In genomic region chr10:38025283-38025682, GRCh38 we compare ENCODE assay signal across 9 cellular contexts. TPM values are rescaled to one million over a fixed set of nuclear protein-coding genes. Genes with fewer than 3 reads are reported as not detected.
DNase-seq lines count a peak whose midpoint lies in the region; ATAC-seq and TF ChIP-seq lines count a peak whose summit lies in the region.
"Had no signal": no experiment of that assay in that cellular context is flagged by ENCODE, and none has a peak within 500 bp of the region (broad histone marks: within the 10 kb centered on the region; RNA-seq: fewer than 3 reads in every experiment).

No MANE protein-coding gene starts in this region.

- intact Hi-C loops in mucosa of descending colon (cut with DNase I, micrococcal nuclease): no loop called here

- H3K4me3 ChIP-seq in mucosa of descending colon: no peak overlapping the region

- DNase-seq in Kasumi-1 (lab: John Stamatoyannopoulos, UW) (peak; percentile 63 to 70), mucosa of descending colon (no peak), inferior parietal cortex (ENCODE audit: extremely low spot score) (no peak), SK-N-DZ (ENCODE audit: low spot score) (no peak), glomerular visceral epithelial cell (ENCODE audit: extremely low spot score) (no peak)
- DNase-seq: NCI-H774 had no signal

- no peaks in the 10 kb centered on the region for H3K9me3 ChIP-seq in mucosa of descending colon

- peak; percentile 88 for ATAC-seq in GM18907 (IDR thresholded peaks at IDR 0.05; ENCODE audit: unreplicated experiment)
- peak; percentile 86 for ATAC-seq in HG02588 (IDR thresholded peaks at IDR 0.05; ENCODE audit: unreplicated experiment)
- ATAC-seq in mucosa of descending colon: peak; percentile 32
- no peak for ATAC-seq in HG02678 (IDR thresholded peaks at IDR 0.05; ENCODE audit: unreplicated experiment)

- H3K4me1 ChIP-seq in mucosa of descending colon (ENCODE audit: low read depth): no peaks in the 10 kb centered on the region

- H3K36me3 ChIP-seq in mucosa of descending colon (ENCODE audit: low read depth): peaks cover 4% of the 10 kb centered on the region

- TF ChIP-seq CTCF in mucosa of descending colon (IDR thresholded peaks at IDR 0.05): no peak

RNA-seq across cellular contexts. Expression of gene ZNF33A, which starts 14.8 kb away (rescaled TPM):
- total RNA-seq in mucosa of descending colon: 10 to 100 TPM; 29.2 to 43.3 (median 36.5) TPM
- 19.8 and 25.3 TPM in 2 replicates for polyA plus RNA-seq in SK-N-DZ (2014; cell fraction: cytosol; rRNA removed)
- polyA plus RNA-seq in SK-N-DZ (2014; cell fraction: nucleus; rRNA removed): 29.5 and 30.1 TPM in 2 replicates

RNA-seq across cellular contexts. Expression of gene ZNF25, which starts 48.8 kb away (rescaled TPM):
- 10 to 100 TPM in 1 of 3 donors, 1 to 10 TPM in 2; 3.9 to 16.0 (median 4.0) TPM for total RNA-seq in mucosa of descending colon
- 3.2 and 3.8 TPM in 2 replicates for polyA plus RNA-seq in SK-N-DZ (2014; cell fraction: cytosol; rRNA removed)
- polyA plus RNA-seq in SK-N-DZ (2014; cell fraction: nucleus; rRNA removed): 4.4 and 5.0 TPM in 2 replicates

Comparison
In these comparisons a context has a peak if more than half of its experiments do, and no peak if none do; other contexts are left out.
1. DNase-seq: peak in Kasumi-1 (2 of 2); none in mucosa of descending colon (0 of 3), inferior parietal cortex (single experiment), SK-N-DZ (single experiment) and glomerular visceral epithelial cell (single experiment).